ENCODE assay signal across 12 cellular contexts in the genomic region with DNA sequence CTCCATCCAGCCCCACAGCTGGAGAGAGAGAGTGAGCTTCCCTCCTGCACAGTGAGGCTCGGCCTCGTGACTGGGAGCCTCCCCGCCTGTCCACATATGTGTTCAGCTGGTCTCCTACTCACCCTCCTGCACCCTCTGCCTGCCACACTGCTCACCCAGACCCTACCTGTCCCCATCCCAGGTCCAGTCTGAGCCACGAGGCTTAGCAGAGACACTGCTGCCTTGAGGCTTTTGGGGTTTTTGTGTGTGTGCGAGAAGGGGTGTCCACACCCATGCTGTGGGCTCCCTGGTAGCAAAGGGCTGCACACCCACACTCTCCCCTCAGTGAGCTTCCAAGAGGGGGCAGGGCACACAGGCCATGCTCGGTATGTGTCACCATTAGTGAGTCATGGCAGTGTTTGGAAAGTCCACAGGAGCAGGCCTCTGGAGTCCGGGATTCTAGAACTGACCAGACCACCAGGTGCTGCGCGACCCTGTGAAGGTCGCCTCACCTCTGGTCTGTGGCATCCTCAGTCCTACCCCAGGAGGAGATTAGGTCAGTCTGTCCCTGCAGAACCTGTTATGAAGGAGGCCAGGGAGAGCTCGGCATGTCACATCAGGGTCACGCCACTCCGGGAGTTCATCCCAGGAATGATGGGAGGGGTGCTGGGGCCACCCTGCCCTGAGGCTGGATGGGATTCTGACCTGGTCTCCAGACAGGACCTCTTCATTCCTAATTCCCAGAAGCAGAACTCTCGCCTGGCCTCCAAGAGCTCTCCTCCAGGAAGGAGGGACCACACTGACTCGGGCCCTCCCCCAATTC. TPM values are rescaled to one million over a fixed set of nuclear protein-coding genes. Genes with fewer than 3 reads are reported as not detected.
DNase-seq lines count a peak whose midpoint lies in the region; ATAC-seq and TF ChIP-seq lines count a peak whose summit lies in the region.
"Had no signal": no experiment of that assay in that cellular context is flagged by ENCODE, and none has a peak within 500 bp of the region (broad histone marks: within the 10 kb centered on the region; RNA-seq: fewer than 3 reads in every experiment).

No MANE protein-coding gene starts in this region.

- DNase-seq in AG10803 (ENCODE audit: low read depth) (peak; percentile 61), NT2/D1 (ENCODE audit: low read depth, low spot score) (no peak), dermis blood vessel endothelial cell (peak; percentile 62), mucosa of descending colon (no peak), NCI-H187 treated with DMSO at 0.1 percent for 48 hours (lab: John Stamatoyannopoulos, UW) (no peak), T-helper 9 cell (no peak)
- no peak for DNase-seq in stimulated activated naive B cell treated with anti-CD40 and anti-IgM and Interleukin-4, amounts not matched to agents 10 μg/mL and 1 μg/mL and 100 μg/mL, for 72 hours
- DNase-seq: activated CD4-positive, alpha-beta T cell treated with anti-CD3 and anti-CD28 coated beads for 1 hour; NCI-H524 treated with DMSO at 0.1 percent for 48 hours had no signal

- H3K27ac Mint-ChIP-seq in stimulated activated naive B cell treated with anti-CD40 and anti-IgM and Interleukin-4, amounts not matched to agents 10 μg/mL and 1 μg/mL and 100 μg/mL, for 72 hours, result no peak overlapping the region
- H3K27ac Mint-ChIP-seq: activated naive CD4-positive, alpha-beta T cell treated with anti-CD3 and anti-CD28 coated beads, Interleukin-2, amount 50 U/mL, for 24 hours had no signal

- H3K9me3 Mint-ChIP-seq in stimulated activated naive B cell treated with anti-CD40 and anti-IgM and Interleukin-4, amounts not matched to agents 10 μg/mL and 1 μg/mL and 100 μg/mL, for 72 hours, result no peaks in the 10 kb centered on the region
- H3K9me3 Mint-ChIP-seq: activated naive CD4-positive, alpha-beta T cell treated with anti-CD3 and anti-CD28 coated beads, Interleukin-2, amount 50 U/mL, for 24 hours had no signal

- H3K4me1 ChIP-seq in NT2/D1 (ENCODE audit: insufficient read depth, insufficient read length), result peaks cover 31% of the 10 kb centered on the region
- no peaks in the 10 kb centered on the region for H3K4me1 ChIP-seq in mucosa of descending colon (ENCODE audit: low read depth)

- H3K36me3 ChIP-seq in NT2/D1 (ENCODE audit: insufficient read depth, insufficient read length, low read length), result no peaks in the 10 kb centered on the region
- no peaks in the 10 kb centered on the region for H3K36me3 ChIP-seq in mucosa of descending colon (ENCODE audit: low read depth)
- H3K36me3 ChIP-seq: ovary had no signal

- no peak for TF ChIP-seq CTCF in AG10803 (conservative IDR thresholded peaks at IDR 0.05; ENCODE audit: low read length)
- no peak for TF ChIP-seq CTCF in mucosa of descending colon (IDR thresholded peaks at IDR 0.05)

- H3K9me3 ChIP-seq in NT2/D1 (ENCODE audit: insufficient read depth, low read length), result no peaks in the 10 kb centered on the region
- H3K9me3 ChIP-seq in mucosa of descending colon, result no peaks in the 10 kb centered on the region
- H3K9me3 ChIP-seq: ovary had no signal

- H3K4me3 ChIP-seq in AG10803 (ENCODE audit: low read length), result no peak overlapping the region
- H3K4me3 ChIP-seq in NT2/D1 (ENCODE audit: insufficient read length, low read depth), result no peak overlapping the region
- no peak overlapping the region for H3K4me3 ChIP-seq in mucosa of descending colon
- H3K4me3 ChIP-seq: ovary had no signal

- peak; percentile 21 for ATAC-seq in mucosa of descending colon
- no peak for ATAC-seq in HG02938 (IDR thresholded peaks at IDR 0.05; ENCODE audit: unreplicated experiment)
- no peak for ATAC-seq in stimulated activated naive B cell treated with anti-CD40 and anti-IgM and Interleukin-4, amounts not matched to agents 10 μg/mL and 1 μg/mL and 100 μg/mL, for 72 hours (replicated peaks)

- H3K27me3 ChIP-seq in NT2/D1 (ENCODE audit: insufficient read depth, insufficient read length), result no peaks in the 10 kb centered on the region
- H3K27me3 ChIP-seq: ovary had no signal

- H3K9ac ChIP-seq in NT2/D1 (ENCODE audit: insufficient read length, low read depth), result peak overlapping the region; percentile 62

- no peak overlapping the region for H3K4me3 Mint-ChIP-seq in stimulated activated naive B cell treated with anti-CD40 and anti-IgM and Interleukin-4, amounts not matched to agents 10 μg/mL and 1 μg/mL and 100 μg/mL, for 72 hours
- H3K4me3 Mint-ChIP-seq: activated naive CD4-positive, alpha-beta T cell treated with anti-CD3 and anti-CD28 coated beads, Interleukin-2, amount 50 U/mL, for 24 hours had no signal

- H3K4me1 Mint-ChIP-seq in stimulated activated naive B cell treated with anti-CD40 and anti-IgM and Interleukin-4, amounts not matched to agents 10 μg/mL and 1 μg/mL and 100 μg/mL, for 72 hours, result peaks cover 20 to 41% of the 10 kb centered on the region in 2 donors
- H3K4me1 Mint-ChIP-seq: activated naive CD4-positive, alpha-beta T cell treated with anti-CD3 and anti-CD28 coated beads, Interleukin-2, amount 50 U/mL, for 24 hours had no signal

- no peaks in the 10 kb centered on the region for H3K36me3 Mint-ChIP-seq in stimulated activated naive B cell treated with anti-CD40 and anti-IgM and Interleukin-4, amounts not matched to agents 10 μg/mL and 1 μg/mL and 100 μg/mL, for 72 hours
- H3K36me3 Mint-ChIP-seq: activated naive CD4-positive, alpha-beta T cell treated with anti-CD3 and anti-CD28 coated beads, Interleukin-2, amount 50 U/mL, for 24 hours had no signal

- intact Hi-C loops in mucosa of descending colon (cut with DNase I, micrococcal nuclease), result no loop called here

- peaks cover 0 to 5% of the 10 kb centered on the region in 2 donors for H3K27me3 Mint-ChIP-seq in stimulated activated naive B cell treated with anti-CD40 and anti-IgM and Interleukin-4, amounts not matched to agents 10 μg/mL and 1 μg/mL and 100 μg/mL, for 72 hours
- H3K27me3 Mint-ChIP-seq: activated naive CD4-positive, alpha-beta T cell treated with anti-CD3 and anti-CD28 coated beads, Interleukin-2, amount 50 U/mL, for 24 hours had no signal

RNA-seq across cellular contexts. Expression of a gene that starts 39.9 kb away (rescaled TPM):
- 6.2 and 9.0 TPM in 2 replicates for total RNA-seq in dermis blood vessel endothelial cell
- total RNA-seq in mucosa of descending colon, result 10 to 100 TPM; 22.3 to 67.4 (median 33.1) TPM

Comparison
In these comparisons a context has a peak if more than half of its experiments do, and no peak if none do; other contexts are left out.
1. DNase-seq: peak in AG10803 (single experiment) and dermis blood vessel endothelial cell (single experiment); none in NT2/D1 (single experiment), mucosa of descending colon (0 of 3), NCI-H187 treated with DMSO at 0.1 percent for 48 hours (single experiment), stimulated activated naive B cell treated with anti-CD40 and anti-IgM and Interleukin-4, amounts not matched to agents 10 μg/mL and 1 μg/mL and 100 μg/mL, for 72 hours (single experiment) and T-helper 9 cell (single experiment).